In genomic region chr14:35332517-35333346, GRCh38 we compare ENCODE assay signal across 8 cellular contexts. TPM values are rescaled to one million over a fixed set of nuclear protein-coding genes. Genes with fewer than 3 reads are reported as not detected.
DNase-seq lines count a peak whose midpoint lies in the region; ATAC-seq, FAIRE-seq and TF ChIP-seq lines count a peak whose summit lies in the region.

No MANE protein-coding gene starts in this region.

- DNase-seq in heart right ventricle (no peak), Right ventricle myocardium superior (no peak), SW480 (ENCODE audit: low spot score) (peak; percentile 32), osteocyte (ENCODE audit: extremely low spot score, unreplicated experiment) (no peak), GM12892 (ENCODE audit: insufficient read length) (no peak), NCI-H82 treated with DMSO at 0.1 percent for 48 hours (lab: John Stamatoyannopoulos, UW; ENCODE audit: unreplicated experiment) (no peak)

- peak overlapping the region in 7 of 10 donors; percentile 9 to 93 (median 28) for H3K27ac ChIP-seq in heart right ventricle

- ATAC-seq in heart right ventricle (no peak), Right ventricle myocardium superior (ENCODE audit: poor library complexity) (no peak), HG03439 (IDR thresholded peaks at IDR 0.05; ENCODE audit: unreplicated experiment) (no peak)

- peaks cover 56% of the 10 kb centered on the region for H3K4me1 Mint-ChIP-seq in dendritic cell treated with granulocyte-macrophage colony-stimulating factor and Interleukin-4, amounts not matched to agents 40 ng/mL and 50 ng/mL, for 4 days (ENCODE audit: low read depth)
- H3K4me1 Mint-ChIP-seq in osteocyte (ENCODE audit: unreplicated experiment) = peaks cover 56% of the 10 kb centered on the region

- peak overlapping the region; percentile 42 for H3K4me3 Mint-ChIP-seq in dendritic cell treated with granulocyte-macrophage colony-stimulating factor and Interleukin-4, amounts not matched to agents 40 ng/mL and 50 ng/mL, for 4 days
- no peak overlapping the region for H3K4me3 Mint-ChIP-seq in osteocyte (ENCODE audit: unreplicated experiment)

- H3K9me3 ChIP-seq in heart right ventricle = no peaks in the 10 kb centered on the region

- TF ChIP-seq POLR2A in GM12892 (IDR thresholded peaks at IDR 0.05; ENCODE audit: low read depth, low read length) = no peak

- no peaks in the 10 kb centered on the region for H3K9me3 Mint-ChIP-seq in dendritic cell treated with granulocyte-macrophage colony-stimulating factor and Interleukin-4, amounts not matched to agents 40 ng/mL and 50 ng/mL, for 4 days
- H3K9me3 Mint-ChIP-seq in osteocyte (ENCODE audit: unreplicated experiment) = no peaks in the 10 kb centered on the region

- TF ChIP-seq CTCF in heart right ventricle (IDR thresholded peaks at IDR 0.05) (no peak), osteocyte (IDR thresholded peaks at IDR 0.05) (no peak)

- no peaks in the 10 kb centered on the region for H3K36me3 Mint-ChIP-seq in dendritic cell treated with granulocyte-macrophage colony-stimulating factor and Interleukin-4, amounts not matched to agents 40 ng/mL and 50 ng/mL, for 4 days (ENCODE audit: low read depth)
- no peaks in the 10 kb centered on the region for H3K36me3 Mint-ChIP-seq in osteocyte (ENCODE audit: unreplicated experiment)

- no peak for FAIRE-seq in GM12892 (lab: Jason Lieb, UNC)

- WGBS in heart right ventricle, 2 donors = 79 to 86% methylated on average over 12 of the region's 12 CpGs

- peak overlapping the region; percentile 95 for H3K27ac Mint-ChIP-seq in dendritic cell treated with granulocyte-macrophage colony-stimulating factor and Interleukin-4, amounts not matched to agents 40 ng/mL and 50 ng/mL, for 4 days
- H3K27ac Mint-ChIP-seq in osteocyte (ENCODE audit: unreplicated experiment) = peak overlapping the region; percentile 62

- H3K27me3 ChIP-seq in heart right ventricle = no peaks in the 10 kb centered on the region

- H3K4me3 ChIP-seq in heart right ventricle = no peak overlapping the region

- intact Hi-C loops in heart right ventricle (cut with DNase I) = loop anchor here in 1 of 10 donors (5.0 kb wide), 1 partner anchor 35 kb away; no protein-coding TSS in a partner anchor
- intact Hi-C loops in Right ventricle myocardium superior (cut with DNase I) = no loop called here
- intact Hi-C loops in dendritic cell treated with granulocyte-macrophage colony-stimulating factor and Interleukin-4, amounts not matched to agents 40 ng/mL and 50 ng/mL, for 4 days (cut with micrococcal nuclease) = loop anchor here (2.0 to 5.0 kb wide), 2 partner anchors 35 to 66 kb away; no protein-coding TSS in a partner anchor

- no peaks in the 10 kb centered on the region for H3K27me3 Mint-ChIP-seq in dendritic cell treated with granulocyte-macrophage colony-stimulating factor and Interleukin-4, amounts not matched to agents 40 ng/mL and 50 ng/mL, for 4 days
- no peaks in the 10 kb centered on the region for H3K27me3 Mint-ChIP-seq in osteocyte (ENCODE audit: unreplicated experiment)

- no peaks in the 10 kb centered on the region for H3K36me3 ChIP-seq in heart right ventricle

- peaks cover 14 to 61% (median 48%) of the 10 kb centered on the region in 9 donors for H3K4me1 ChIP-seq in heart right ventricle

RNA-seq across cellular contexts. Expression of gene PSMA6, which starts 40.5 kb away (rescaled TPM):
- total RNA-seq in heart right ventricle = 100 to 1,000 TPM; 150 to 228 (median 166) TPM
- polyA plus RNA-seq in heart right ventricle = 100 to 1,000 TPM in 1 of 2 donors, 10 to 100 TPM in 1; 92.3 to 233 TPM
- 178 TPM for total RNA-seq in Right ventricle myocardium superior
- total RNA-seq in osteocyte = 137 and 146 TPM in 2 replicates
- 503 TPM for polyA plus RNA-seq in GM12892 (2012; ENCODE audit: missing spikeins)
